Comparison of ENCODE assay signal across 8 cellular contexts in genomic region chr5:103562084-103562452, GRCh38. TPM values are rescaled to one million over a fixed set of nuclear protein-coding genes. Genes with fewer than 3 reads are reported as not detected.
DNase-seq lines count a peak whose midpoint lies in the region; ATAC-seq, FAIRE-seq and TF ChIP-seq lines count a peak whose summit lies in the region.

No MANE protein-coding gene starts in this region.

- peak overlapping the region; percentile 98 for H3K4me3 Mint-ChIP-seq in astrocyte (ENCODE audit: unreplicated experiment)

- in situ Hi-C loops in HepG2 (cut with HindIII; ENCODE audit: extremely low pct_ligation_motif_present, low pct_unique_long_range_greater_than_20kb): no loop called here

- no peak for TF ChIP-seq POLR2A in HepG2 (IDR thresholded peaks at IDR 0.05; ENCODE audit: insufficient read depth in 1 of 2, low read depth in 2 of 2, low read length in 2 of 2)
- TF ChIP-seq POLR2A in thyroid gland (IDR thresholded peaks at IDR 0.05): no peak

- peak overlapping the region; percentile 97 for H3K4me3 ChIP-seq in astrocyte (ENCODE audit: insufficient read depth, low read depth, low read length)
- peak overlapping the region; percentile 55 to 72 (median 70) for H3K4me3 ChIP-seq in HepG2 (replicated peaks in 1 of 3; ENCODE audit: insufficient read depth in 1 of 3, low read depth in 2 of 3, low read length in 3 of 3)
- H3K4me3 ChIP-seq in thyroid gland (replicated peaks in 1 of 3): peak overlapping the region; percentile 58 to 73 (median 67)

- H3K9me3 ChIP-seq in astrocyte (ENCODE audit: insufficient read depth, low read depth, low read length) (no peaks in the 10 kb centered on the region), HepG2 (ENCODE audit: low read length) (no peaks in the 10 kb centered on the region), thyroid gland (no peaks in the 10 kb centered on the region)

- WGBS in HepG2 (ENCODE audit: low lambda C conversion rate): 24% methylated on average over 10 of the region's 10 CpGs
- WGBS in thyroid gland, 2 donors: 7 to 14% methylated on average over 10 of the region's 10 CpGs

- ATAC-seq in Right ventricle myocardium superior (ENCODE audit: poor library complexity): peak; percentile 47
- ATAC-seq in HG03342 (IDR thresholded peaks at IDR 0.05; ENCODE audit: unreplicated experiment): peak; percentile 42
- peak; percentile 44 for ATAC-seq in HepG2

- peak; percentile 26 for FAIRE-seq in astrocyte (lab: Jason Lieb, UNC)
- FAIRE-seq in HepG2 (lab: Jason Lieb, UNC): no peak

- peaks cover 5% of the 10 kb centered on the region for H3K36me3 Mint-ChIP-seq in astrocyte (ENCODE audit: low read depth, unreplicated experiment)

- DNase-seq in Right ventricle myocardium superior (no peak), cardiac septum (ENCODE audit: low spot score) (no peak), astrocyte (ENCODE audit: low read depth) (no peak), HepG2 (ENCODE audit: low spot score) (no peak), thyroid gland (peak in 1 of 2 donors; percentile 9), inferior parietal cortex (ENCODE audit: extremely low spot score) (no peak), mesenteric fat pad (ENCODE audit: low spot score) (no peak)

- peak overlapping the region; percentile 93 for H3K27ac ChIP-seq in astrocyte (ENCODE audit: low read depth, low read length)
- H3K27ac ChIP-seq in HepG2 (ENCODE audit: extremely low read length, insufficient read depth, low read length): peak overlapping the region; percentile 80
- H3K27ac ChIP-seq in thyroid gland: peak overlapping the region; percentile 79 to 93 (median 85)

- intact Hi-C loops in Right ventricle myocardium superior (cut with DNase I): loop anchor here (5.0 kb wide), 1 partner anchor 305 kb away; the partner anchor contains the start of gene MACIR
- intact Hi-C loops in cardiac septum (cut with DNase I): loop anchor here (10.0 kb wide), 1 partner anchor 307 kb away; the partner anchor contains the start of gene MACIR
- intact Hi-C loops in HepG2 (cut with micrococcal nuclease; ENCODE audit: unreplicated experiment): no loop called here
- intact Hi-C loops in thyroid gland (cut with DNase I): no loop called here

- H3K79me2 ChIP-seq in astrocyte (ENCODE audit: insufficient read depth, low read length) (no peaks in the 10 kb centered on the region), HepG2 (ENCODE audit: insufficient read depth, low read length) (no peaks in the 10 kb centered on the region)

- H2AFZ ChIP-seq in astrocyte (ENCODE audit: low read depth, low read length) (peak overlapping the region; percentile 96), HepG2 (ENCODE audit: low read length) (peak overlapping the region; percentile 72)

- peak overlapping the region; percentile 97 for H3K4me2 ChIP-seq in astrocyte (ENCODE audit: low read length)
- H3K4me2 ChIP-seq in HepG2 (ENCODE audit: low read depth, low read length): peak overlapping the region; percentile 62

- H4K20me1 ChIP-seq in astrocyte (ENCODE audit: insufficient read depth, low read length) (no peaks in the 10 kb centered on the region), HepG2 (ENCODE audit: insufficient read depth, low read length) (no peaks in the 10 kb centered on the region)

- peaks cover 5% of the 10 kb centered on the region for H3K4me1 Mint-ChIP-seq in astrocyte (ENCODE audit: low read depth, unreplicated experiment)

- BruUV-seq in HepG2 (replicated peaks; lab: Mats Ljungman, UMichigan): TSS peak; percentile 85

- POLR2A ChIA-PET in HepG2 (lab: Yijun Ruan, JAX): interaction anchor here (0.6 kb wide), 1 partner anchor 519 kb away, joined by 3 read pairs; no protein-coding TSS in a partner anchor

- peak overlapping the region; percentile 97 for H3K27ac Mint-ChIP-seq in astrocyte (ENCODE audit: unreplicated experiment)

- no peak for TF ChIP-seq RAD21 in HepG2 (CRISPR knock-in tag; IDR thresholded peaks at IDR 0.05)

- no peaks in the 10 kb centered on the region for H3K36me3 ChIP-seq in astrocyte (ENCODE audit: insufficient read depth, low read length)
- H3K36me3 ChIP-seq in HepG2 (replicated peaks in 1 of 2; ENCODE audit: control insufficient read depth in 1 of 2, insufficient read depth in 2 of 2, low read length in 2 of 2): no peaks in the 10 kb centered on the region
- H3K36me3 ChIP-seq in thyroid gland: no peaks in the 10 kb centered on the region

- H3K27me3 Mint-ChIP-seq in astrocyte (ENCODE audit: low read depth, unreplicated experiment): no peaks in the 10 kb centered on the region

- H3K9me3 Mint-ChIP-seq in astrocyte (ENCODE audit: unreplicated experiment): no peaks in the 10 kb centered on the region

- H3K9ac ChIP-seq in astrocyte (ENCODE audit: low read length): peak overlapping the region; percentile 94
- peak overlapping the region; percentile 64 for H3K9ac ChIP-seq in HepG2 (ENCODE audit: insufficient read depth, low read depth, low read length)

- CTCF ChIA-PET in HepG2 (lab: Yijun Ruan, JAX; ENCODE audit: low intra/inter-chr PET ratio, low total read pairs): no interaction called here

- H3K27me3 ChIP-seq in astrocyte (ENCODE audit: insufficient read depth, low read length) (no peaks in the 10 kb centered on the region), HepG2 (ENCODE audit: control insufficient read depth in 1 of 2, insufficient read depth in 2 of 2, low read length in 2 of 2) (no peaks in the 10 kb centered on the region; a peak in 1 of 5 replicates), thyroid gland (no peaks in the 10 kb centered on the region)

- no peak for TF ChIP-seq EP300 in HepG2 (IDR thresholded peaks at IDR 0.05; ENCODE audit: low read depth in 2 of 2, low read length in 2 of 2)
- TF ChIP-seq EP300 in HepG2 (CRISPR knock-in tag; IDR thresholded peaks at IDR 0.05; ENCODE audit: borderline replicate concordance): no peak

- no peaks in the 10 kb centered on the region for H3K4me1 ChIP-seq in astrocyte (ENCODE audit: insufficient read depth, low read length)
- no peaks in the 10 kb centered on the region; the same call in 1 of the 2 replicates for H3K4me1 ChIP-seq in HepG2 (ENCODE audit: insufficient read depth, low read length)
- peaks cover 9 to 10% of the 10 kb centered on the region in 2 donors for H3K4me1 ChIP-seq in thyroid gland

- TF ChIP-seq CTCF in astrocyte (IDR thresholded peaks at IDR 0.05; ENCODE audit: insufficient read depth, low read depth, low read length) (no peak), HepG2 (CRISPR knock-in tag; IDR thresholded peaks at IDR 0.05) (no peak), thyroid gland (IDR thresholded peaks at IDR 0.05) (no peak)

TF ChIP-seq in HepG2, 621 proteins besides CTCF, POLR2A, EP300 and RAD21:
- TF ChIP-seq, protein P1, sequence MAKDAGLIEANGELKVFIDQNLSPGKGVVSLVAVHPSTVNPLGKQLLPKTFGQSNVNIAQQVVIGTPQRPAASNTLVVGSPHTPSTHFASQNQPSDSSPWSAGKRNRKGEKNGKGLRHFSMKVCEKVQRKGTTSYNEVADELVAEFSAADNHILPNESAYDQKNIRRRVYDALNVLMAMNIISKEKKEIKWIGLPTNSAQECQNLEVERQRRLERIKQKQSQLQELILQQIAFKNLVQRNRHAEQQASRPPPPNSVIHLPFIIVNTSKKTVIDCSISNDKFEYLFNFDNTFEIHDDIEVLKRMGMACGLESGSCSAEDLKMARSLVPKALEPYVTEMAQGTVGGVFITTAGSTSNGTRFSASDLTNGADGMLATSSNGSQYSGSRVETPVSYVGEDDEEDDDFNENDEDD (CRISPR knock-in tag; IDR thresholded peaks at IDR 0.05; ENCODE audit: borderline replicate concordance): no peak
- TF ChIP-seq RARA (CRISPR knock-in tag; IDR thresholded peaks at IDR 0.05): no peak
- TF ChIP-seq, protein P2, sequence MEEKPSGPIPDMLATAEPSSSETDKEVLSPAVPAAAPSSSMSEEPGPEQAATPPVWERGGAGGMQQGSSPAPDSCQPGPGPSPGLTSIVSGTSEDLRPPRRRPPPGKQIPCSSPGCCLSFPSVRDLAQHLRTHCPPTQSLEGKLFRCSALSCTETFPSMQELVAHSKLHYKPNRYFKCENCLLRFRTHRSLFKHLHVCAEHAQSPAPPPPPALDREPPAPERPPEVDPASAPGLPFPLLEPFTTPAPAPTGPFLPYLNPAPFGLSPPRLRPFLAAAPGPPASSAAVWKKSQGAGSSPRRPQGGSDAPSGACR (CRISPR knock-in tag; IDR thresholded peaks at IDR 0.05): no peak
- no peak for TF ChIP-seq ZNF234 (CRISPR knock-in tag; conservative IDR thresholded peaks at IDR 0.05)
- no peak for TF ChIP-seq MLLT10 (CRISPR knock-in tag; IDR thresholded peaks at IDR 0.05)
- TF ChIP-seq SMAD3 (CRISPR knock-in tag; IDR thresholded peaks at IDR 0.05): no peak
- TF ChIP-seq ZNF121 (CRISPR knock-in tag; IDR thresholded peaks at IDR 0.05): no peak
TF ChIP-seq in HepG2: peak in this region for 0.

RNA-seq across cellular contexts. Expression of gene NUDT12, which starts 0.5 kb away (rescaled TPM):
- total RNA-seq in Right ventricle myocardium superior: 11.6 TPM
- 11.4 TPM for total RNA-seq in cardiac septum
- 6.1 and 6.3 TPM in 2 replicates for total RNA-seq in astrocyte
- 5.4 and 6.3 TPM in 2 replicates for total RNA-seq in HepG2 (2016; rRNA removed; fragmentation: Illumina TruSeq; extraction: Trizol)
- 0.40 and 0.44 TPM in 2 replicates for total RNA-seq in HepG2 (2016; cell fraction: cytosol; rRNA removed; fragmentation: Illumina TruSeq; extraction: Trizol; ENCODE audit: low read depth)
- total RNA-seq in HepG2 (2016; cell fraction: insoluble cytoplasmic fraction; rRNA removed; fragmentation: Illumina TruSeq; extraction: Trizol): 4.6 and 6.1 TPM in 2 replicates
- 0.62 and 1.2 TPM in 2 replicates for total RNA-seq in HepG2 (2016; cell fraction: membrane; rRNA removed; fragmentation: Illumina TruSeq; extraction: Trizol)
- total RNA-seq in HepG2 (2016; cell fraction: nucleus; rRNA removed; fragmentation: Illumina TruSeq; extraction: Trizol): 5.1 and 5.8 TPM in 2 replicates
- polyA plus RNA-seq in HepG2 (2011; rRNA removed): 2.3 and 2.4 TPM in 2 replicates
- polyA plus RNA-seq in HepG2 (2011; cell fraction: cytosol; rRNA removed): 0.43 and 1.1 TPM in 2 replicates
- polyA plus RNA-seq in HepG2 (2011; cell fraction: nucleus; rRNA removed): 2.7 and 3.7 TPM in 2 replicates
- 2.0 and 2.5 TPM in 2 replicates for polyA plus RNA-seq in HepG2 (2012)
- polyA plus RNA-seq in HepG2 (2016; cell fraction: cytosol; fragmentation: Illumina TruSeq; extraction: Trizol; ENCODE audit: low read depth): 0.16 and 0.23 TPM in 2 replicates
- 4.1 and 4.4 TPM in 2 replicates for polyA plus RNA-seq in HepG2 (2016; cell fraction: insoluble cytoplasmic fraction; fragmentation: Illumina TruSeq; extraction: Trizol; ENCODE audit: low read depth)
- polyA plus RNA-seq in HepG2 (2016; cell fraction: membrane; fragmentation: Illumina TruSeq; extraction: Trizol; ENCODE audit: low read depth): 0.43 and 0.55 TPM in 2 replicates
- 6.8 and 8.7 TPM in 2 replicates for polyA plus RNA-seq in HepG2 (2016; cell fraction: nucleus; fragmentation: Illumina TruSeq; extraction: Trizol; ENCODE audit: insufficient read depth, low read depth)
- polyA minus RNA-seq in HepG2 (2011; rRNA and poly(A)+ RNA removed; ENCODE audit: low replicate concordance): 0.16 and 2.0 TPM in 2 replicates
- polyA minus RNA-seq in HepG2 (2011; cell fraction: cytosol; rRNA and poly(A)+ RNA removed): 0.88 and 1.3 TPM in 2 replicates
- polyA minus RNA-seq in HepG2 (2011; cell fraction: nucleus; rRNA and poly(A)+ RNA removed): 5.2 and 6.8 TPM in 2 replicates
- total RNA-seq in thyroid gland: 10 to 100 TPM; 24.6 to 48.2 (median 28.9) TPM
- 5.9 TPM for total RNA-seq in mesenteric fat pad

Comparison
In these comparisons a context has a peak if more than half of its experiments do, and no peak if none do; other contexts are left out.
1. intact Hi-C loops: an anchor here in Right ventricle myocardium superior (5.0 kb wide) and cardiac septum (10.0 kb wide); none called in HepG2 and thyroid gland.